ENCODE assay signal across 16 cellular contexts in genomic region chr4:141652161-141652778, GRCh38. TPM values are rescaled to one million over a fixed set of nuclear protein-coding genes. Genes with fewer than 3 reads are reported as not detected.
DNase-seq lines count a peak whose midpoint lies in the region; ATAC-seq, FAIRE-seq and TF ChIP-seq lines count a peak whose summit lies in the region.
"Had no signal": no experiment of that assay in that cellular context is flagged by ENCODE, and none has a peak within 500 bp of the region (broad histone marks: within the 10 kb centered on the region; RNA-seq: fewer than 3 reads in every experiment).

No MANE protein-coding gene starts in this region.

- 11 to 19% (median 14%) methylated on average over 4 of the region's 4 CpGs for WGBS in heart left ventricle, 4 donors

- DNase-seq in BJ (ENCODE audit: low read depth) (peak; percentile 56), astrocyte (ENCODE audit: low read depth) (peak; percentile 94), heart left ventricle (no peak), retinal pigment epithelial cell (ENCODE audit: low read depth) (peak; percentile 84), NCI-H2029 treated with DMSO at 0.1 percent for 48 hours (lab: John Stamatoyannopoulos, UW) (no peak)
- no peak for DNase-seq in stimulated activated CD4-positive, alpha-beta T cell treated with anti-CD3 and anti-CD28 coated beads, Interleukin-12 subunit alpha, Interleukin-12 subunit beta, amount 100 ng/mL, for 4 hours
- DNase-seq in activated CD4-positive, alpha-beta memory T cell treated with anti-CD3 and anti-CD28 coated beads, Interleukin-2, amount 10 ng/mL, durations not matched to agents 7 days and 5 days = no peak
- DNase-seq: amygdala, Karpas-422, NCI-H2107, ovary, T-helper 9 cell, testis had no signal

- FAIRE-seq in astrocyte (lab: Jason Lieb, UNC) = no peak

- H3K27me3 ChIP-seq in BJ (ENCODE audit: control insufficient read depth, insufficient read depth, low read length) (no peaks in the 10 kb centered on the region), astrocyte (ENCODE audit: insufficient read depth, low read length) (no peaks in the 10 kb centered on the region), heart left ventricle (no peaks in the 10 kb centered on the region)
- H3K27me3 ChIP-seq: ovary, testis had no signal

- H3K4me1 ChIP-seq in astrocyte (ENCODE audit: insufficient read depth, low read length) = peaks cover 16% of the 10 kb centered on the region
- H3K4me1 ChIP-seq in heart left ventricle = peaks cover 0 to 49% (median 19%) of the 10 kb centered on the region in 12 donors

- H3K9me3 Mint-ChIP-seq in astrocyte (ENCODE audit: unreplicated experiment) = no peaks in the 10 kb centered on the region
- no peaks in the 10 kb centered on the region for H3K9me3 Mint-ChIP-seq in activated CD4-positive, alpha-beta memory T cell treated with anti-CD3 and anti-CD28 coated beads, Interleukin-2, amount 10 ng/mL, durations not matched to agents 7 days and 5 days

- H3K27ac ChIP-seq in astrocyte (ENCODE audit: low read depth, low read length) (peak overlapping the region; percentile 8), heart left ventricle (peak overlapping the region in 9 of 12 donors; percentile 2 to 63 (median 39))
- H3K27ac ChIP-seq: C4-2B, ovary had no signal

- H3K9me3 ChIP-seq in astrocyte (ENCODE audit: insufficient read depth, low read depth, low read length) (no peaks in the 10 kb centered on the region), heart left ventricle (no peaks in the 10 kb centered on the region)
- H3K9me3 ChIP-seq: ovary, testis had no signal

- no peak overlapping the region for H3K27ac Mint-ChIP-seq in astrocyte (ENCODE audit: unreplicated experiment)
- no peak overlapping the region for H3K27ac Mint-ChIP-seq in activated CD4-positive, alpha-beta memory T cell treated with anti-CD3 and anti-CD28 coated beads, Interleukin-2, amount 10 ng/mL, durations not matched to agents 7 days and 5 days

- no peaks in the 10 kb centered on the region for H3K36me3 Mint-ChIP-seq in astrocyte (ENCODE audit: low read depth, unreplicated experiment)
- no peaks in the 10 kb centered on the region for H3K36me3 Mint-ChIP-seq in activated CD4-positive, alpha-beta memory T cell treated with anti-CD3 and anti-CD28 coated beads, Interleukin-2, amount 10 ng/mL, durations not matched to agents 7 days and 5 days (ENCODE audit: low read depth)

- H2AFZ ChIP-seq in astrocyte (ENCODE audit: low read depth, low read length) = no peak overlapping the region

- no peak for TF ChIP-seq POLR2A in heart left ventricle (IDR thresholded peaks at IDR 0.05)

- ATAC-seq in heart left ventricle = peak; percentile 47 to 62 (median 52)
- ATAC-seq in GM18868 (IDR thresholded peaks at IDR 0.05; ENCODE audit: unreplicated experiment) = no peak
- ATAC-seq: Panc1 had no signal

- peak overlapping the region; percentile 15 for H3K4me2 ChIP-seq in astrocyte (ENCODE audit: low read length)

- H3K9ac ChIP-seq in astrocyte (ENCODE audit: low read length) = no peak overlapping the region

- H4K20me1 ChIP-seq in astrocyte (ENCODE audit: insufficient read depth, low read length) = no peaks in the 10 kb centered on the region

- TF ChIP-seq CTCF in BJ (IDR thresholded peaks at IDR 0.05; ENCODE audit: insufficient read depth, low read depth, low read length) = no peak
- TF ChIP-seq CTCF in astrocyte (IDR thresholded peaks at IDR 0.05; ENCODE audit: insufficient read depth, low read depth, low read length) = no peak
- TF ChIP-seq CTCF in heart left ventricle (IDR thresholded peaks at IDR 0.05) = no peak
- TF ChIP-seq CTCF in retinal pigment epithelial cell (conservative IDR thresholded peaks at IDR 0.05; ENCODE audit: low read depth, low read length) = no peak

- peaks cover 14% of the 10 kb centered on the region for H3K4me1 Mint-ChIP-seq in astrocyte (ENCODE audit: low read depth, unreplicated experiment)
- peaks cover 3% of the 10 kb centered on the region for H3K4me1 Mint-ChIP-seq in activated CD4-positive, alpha-beta memory T cell treated with anti-CD3 and anti-CD28 coated beads, Interleukin-2, amount 10 ng/mL, durations not matched to agents 7 days and 5 days

- no peak overlapping the region for H3K4me3 ChIP-seq in BJ (ENCODE audit: low read depth, low read length)
- no peak overlapping the region for H3K4me3 ChIP-seq in astrocyte (ENCODE audit: insufficient read depth, low read depth, low read length)
- H3K4me3 ChIP-seq in heart left ventricle = no peak overlapping the region
- no peak overlapping the region for H3K4me3 ChIP-seq in retinal pigment epithelial cell (ENCODE audit: low read length)
- H3K4me3 ChIP-seq: ovary, testis had no signal

- no peaks in the 10 kb centered on the region for H3K27me3 Mint-ChIP-seq in astrocyte (ENCODE audit: low read depth, unreplicated experiment)
- H3K27me3 Mint-ChIP-seq in activated CD4-positive, alpha-beta memory T cell treated with anti-CD3 and anti-CD28 coated beads, Interleukin-2, amount 10 ng/mL, durations not matched to agents 7 days and 5 days = no peaks in the 10 kb centered on the region

- CTCF ChIA-PET in BJ (lab: Yijun Ruan, JAX) = no interaction called here
- CTCF ChIA-PET in activated CD4-positive, alpha-beta memory T cell treated with anti-CD3 and anti-CD28 coated beads, Interleukin-2, amount 10 ng/mL, durations not matched to agents 7 days and 5 days (lab: Charles Lee) = no interaction called here

- POLR2A ChIA-PET in BJ (lab: Charles Lee) = no interaction called here
- POLR2A ChIA-PET in activated CD4-positive, alpha-beta memory T cell treated with anti-CD3 and anti-CD28 coated beads, Interleukin-2, amount 10 ng/mL, durations not matched to agents 7 days and 5 days (lab: Charles Lee) = no interaction called here

- H3K36me3 ChIP-seq in BJ (ENCODE audit: control insufficient read depth, insufficient read depth, low read length) = no peaks in the 10 kb centered on the region
- H3K36me3 ChIP-seq in astrocyte (ENCODE audit: insufficient read depth, low read length) = no peaks in the 10 kb centered on the region
- H3K36me3 ChIP-seq in heart left ventricle = no peaks in the 10 kb centered on the region
- H3K36me3 ChIP-seq: ovary had no signal

- intact Hi-C loops in heart left ventricle (cut with DNase I) = no loop called here

- H3K79me2 ChIP-seq in astrocyte (ENCODE audit: insufficient read depth, low read length) = no peaks in the 10 kb centered on the region

- no peak overlapping the region for H3K4me3 Mint-ChIP-seq in astrocyte (ENCODE audit: unreplicated experiment)
- H3K4me3 Mint-ChIP-seq in activated CD4-positive, alpha-beta memory T cell treated with anti-CD3 and anti-CD28 coated beads, Interleukin-2, amount 10 ng/mL, durations not matched to agents 7 days and 5 days = no peak overlapping the region

RNA-seq across cellular contexts. Expression of gene IL15, which starts 15.9 kb away (rescaled TPM):
- 5.5 and 7.3 TPM in 2 replicates for polyA plus RNA-seq in BJ (2011; rRNA removed)
- polyA minus RNA-seq in BJ (2011; rRNA and poly(A)+ RNA removed) = 5.5 and 5.6 TPM in 2 replicates
- total RNA-seq in astrocyte = 3.6 and 4.8 TPM in 2 replicates
- total RNA-seq in heart left ventricle = 10 to 100 TPM in 1 of 9 donors, 1 to 10 TPM in 8; 1.1 to 15.1 (median 2.5) TPM
- polyA plus RNA-seq in heart left ventricle = 1 to 10 TPM; 1.5 to 4.1 TPM
- 1 to 10 TPM; 3.9 to 4.0 TPM for total RNA-seq in activated CD4-positive, alpha-beta memory T cell treated with anti-CD3 and anti-CD28 coated beads, Interleukin-2, amount 10 ng/mL, durations not matched to agents 7 days and 5 days

Comparison
In these comparisons a context has a peak if more than half of its experiments do, and no peak if none do; other contexts are left out.
1. DNase-seq: peak in BJ (single experiment), astrocyte (single experiment) and retinal pigment epithelial cell (single experiment); none in heart left ventricle (0 of 5), stimulated activated CD4-positive, alpha-beta T cell treated with anti-CD3 and anti-CD28 coated beads, Interleukin-12 subunit alpha, Interleukin-12 subunit beta, amount 100 ng/mL, for 4 hours (single experiment), NCI-H2029 treated with DMSO at 0.1 percent for 48 hours (single experiment) and activated CD4-positive, alpha-beta memory T cell treated with anti-CD3 and anti-CD28 coated beads, Interleukin-2, amount 10 ng/mL, durations not matched to agents 7 days and 5 days (single experiment).